8 cellular contexts compared by ENCODE assay signal in genomic region chr14:89349196-89350008, GRCh38.
DNase-seq lines count a peak whose midpoint lies in the region; ATAC-seq and TF ChIP-seq lines count a peak whose summit lies in the region.

No MANE protein-coding gene starts in this region.

- no peaks in the 10 kb centered on the region for H3K79me2 ChIP-seq in PC-3 (ENCODE audit: low read length)

- peak; percentile 27 for ATAC-seq in naive thymus-derived CD4-positive, alpha-beta T cell
- ATAC-seq in PC-3 (no peak), HG02840 (IDR thresholded peaks at IDR 0.05; ENCODE audit: low FRiP score, unreplicated experiment) (no peak)

- H3K27ac ChIP-seq in naive thymus-derived CD4-positive, alpha-beta T cell (ENCODE audit: low read depth, low read length): no peak overlapping the region
- H3K27ac ChIP-seq in PC-3 (ENCODE audit: low read length): no peak overlapping the region

- intact Hi-C loops in naive thymus-derived CD4-positive, alpha-beta T cell (cut with micrococcal nuclease): loop anchor here in 1 of 2 donors (2.0 to 5.0 kb wide), 2 partner anchors 15 to 68 kb away; partner anchors contain the start of gene FOXN3
- intact Hi-C loops in PC-3 (cut with micrococcal nuclease): no loop called here

- no peaks in the 10 kb centered on the region for H4K20me1 ChIP-seq in PC-3 (ENCODE audit: low read length)

- no peak overlapping the region for H3K9ac ChIP-seq in PC-3 (ENCODE audit: low read length)

- POLR2A ChIA-PET in naive thymus-derived CD4-positive, alpha-beta T cell (lab: Charles Lee): no interaction called here
- POLR2A ChIA-PET in PC-3 (lab: Charles Lee; ENCODE audit: unreplicated experiment): no interaction called here

- H3F3A ChIP-seq in PC-3 (ENCODE audit: low read length, unreplicated experiment): no peaks in the 10 kb centered on the region

- BruUV-seq in PC-3 (replicated peaks; lab: Mats Ljungman, UMichigan): no TSS peak

- peak overlapping the region in 1 of 10 donors; percentile 10 for H3K4me3 Mint-ChIP-seq in naive thymus-derived CD4-positive, alpha-beta T cell

- peaks cover 0 to 34% (median 4%) of the 10 kb centered on the region in 3 experiments for H3K36me3 ChIP-seq in naive thymus-derived CD4-positive, alpha-beta T cell (ENCODE audit: control insufficient read depth in 2 of 3, insufficient read depth in 3 of 3, low read length in 3 of 3)
- no peaks in the 10 kb centered on the region for H3K36me3 ChIP-seq in PC-3 (ENCODE audit: low read depth, low read length)

- peaks cover 19 to 50% (median 42%) of the 10 kb centered on the region in 5 donors for H3K36me3 Mint-ChIP-seq in naive thymus-derived CD4-positive, alpha-beta T cell

- H3K9me3 ChIP-seq in naive thymus-derived CD4-positive, alpha-beta T cell (ENCODE audit: control insufficient read depth in 2 of 3, low read length in 3 of 3): no peaks in the 10 kb centered on the region
- no peaks in the 10 kb centered on the region for H3K9me3 ChIP-seq in PC-3 (ENCODE audit: low read length)

- H2AFZ ChIP-seq in PC-3 (ENCODE audit: low read length): no peak overlapping the region

- H3K4me2 ChIP-seq in PC-3 (ENCODE audit: low read length): no peak overlapping the region

- H3K4me3 ChIP-seq in naive thymus-derived CD4-positive, alpha-beta T cell (ENCODE audit: low read length): no peak overlapping the region
- H3K4me3 ChIP-seq in PC-3 (ENCODE audit: low read length): no peak overlapping the region

- CTCF ChIA-PET in naive thymus-derived CD4-positive, alpha-beta T cell (lab: Charles Lee): interaction anchor here (1.2 kb wide), 1 partner anchor 23 kb away, joined by 3 read pairs; no protein-coding TSS in a partner anchor
- CTCF ChIA-PET in PC-3 (lab: Charles Lee): no interaction called here

- no peak for TF ChIP-seq CTCF in PC-3 (conservative IDR thresholded peaks at IDR 0.05; ENCODE audit: low read depth, low read length)

- H3K4me1 Mint-ChIP-seq in naive thymus-derived CD4-positive, alpha-beta T cell: peaks cover 43 to 82% (median 74%) of the 10 kb centered on the region in 7 donors

- peaks cover 23 to 26% of the 10 kb centered on the region in 2 donors for H3K4me1 ChIP-seq in naive thymus-derived CD4-positive, alpha-beta T cell (ENCODE audit: control insufficient read depth in 2 of 2, insufficient read depth in 2 of 2, low read length in 2 of 2)
- peaks cover 5% of the 10 kb centered on the region; the same call in 1 of the 2 replicates for H3K4me1 ChIP-seq in PC-3 (ENCODE audit: insufficient read depth, low read length)

- no peaks in the 10 kb centered on the region for H3K27me3 ChIP-seq in naive thymus-derived CD4-positive, alpha-beta T cell (ENCODE audit: control insufficient read depth in 2 of 2, insufficient read depth in 2 of 2, low read length in 2 of 2)
- no peaks in the 10 kb centered on the region for H3K27me3 ChIP-seq in PC-3 (ENCODE audit: low read length)

- DNase-seq in DMS53 treated with DMSO at 0.1 percent for 48 hours (lab: John Stamatoyannopoulos, UW; ENCODE audit: unreplicated experiment) (peak; percentile 91), NCI-H2107 treated with DMSO at 0.1 percent for 48 hours (lab: John Stamatoyannopoulos, UW; ENCODE audit: unreplicated experiment) (peak; percentile 87), cerebellar nuclear complex (lab: John Stamatoyannopoulos, UW) (peak; percentile 100), PC-3 (no peak), SIG-M5 treated with dmso at 0.1 percent for 504 hours (lab: John Stamatoyannopoulos, UW; ENCODE audit: unreplicated experiment) (no peak)
- no peak for DNase-seq in naive thymus-derived CD4-positive, alpha-beta T cell
- no peak for DNase-seq in activated naive CD4-positive, alpha-beta T cell treated with Interleukin-2 at 50 U/mL for 16 hours

- peak overlapping the region in 4 of 9 donors; percentile 8 to 70 (median 32) for H3K27ac Mint-ChIP-seq in naive thymus-derived CD4-positive, alpha-beta T cell

- H3K9me2 ChIP-seq in PC-3 (replicated peaks; ENCODE audit: low read length): no peaks in the 10 kb centered on the region

- H3K27me3 Mint-ChIP-seq in naive thymus-derived CD4-positive, alpha-beta T cell: no peaks in the 10 kb centered on the region

- no peaks in the 10 kb centered on the region for H3K9me3 Mint-ChIP-seq in naive thymus-derived CD4-positive, alpha-beta T cell

Comparison
In these comparisons a context has a peak if more than half of its experiments do, and no peak if none do; other contexts are left out.
1. DNase-seq: peak in DMS53 treated with DMSO at 0.1 percent for 48 hours (single experiment), NCI-H2107 treated with DMSO at 0.1 percent for 48 hours (single experiment) and cerebellar nuclear complex (2 of 2); none in naive thymus-derived CD4-positive, alpha-beta T cell (0 of 9), activated naive CD4-positive, alpha-beta T cell treated with Interleukin-2 at 50 U/mL for 16 hours (single experiment), PC-3 (single experiment) and SIG-M5 treated with dmso at 0.1 percent for 504 hours (single experiment).